Comparison of ENCODE assay signal across 1 cellular context in genomic region chr1:17567582-17567981, GRCh38.
A peak's percentile ranks its signal among the peaks of the same experiment; 100 is the strongest.
TF ChIP-seq lines count a peak whose summit lies in the region.

No MANE protein-coding gene starts in this region.

TF ChIP-seq in K562, 482 proteins besides CTCF, POLR2A, EP300 and RAD21:
- no peak for TF ChIP-seq ZNF766 (CRISPR knock-in tag; conservative IDR thresholded peaks at IDR 0.05)
- TF ChIP-seq ZBTB11 (CRISPR knock-in tag; IDR thresholded peaks at IDR 0.05): peak in 2 of 3 experiments; percentile 46 to 77; a peak in 3 of 6 replicates
